In the genomic region with DNA sequence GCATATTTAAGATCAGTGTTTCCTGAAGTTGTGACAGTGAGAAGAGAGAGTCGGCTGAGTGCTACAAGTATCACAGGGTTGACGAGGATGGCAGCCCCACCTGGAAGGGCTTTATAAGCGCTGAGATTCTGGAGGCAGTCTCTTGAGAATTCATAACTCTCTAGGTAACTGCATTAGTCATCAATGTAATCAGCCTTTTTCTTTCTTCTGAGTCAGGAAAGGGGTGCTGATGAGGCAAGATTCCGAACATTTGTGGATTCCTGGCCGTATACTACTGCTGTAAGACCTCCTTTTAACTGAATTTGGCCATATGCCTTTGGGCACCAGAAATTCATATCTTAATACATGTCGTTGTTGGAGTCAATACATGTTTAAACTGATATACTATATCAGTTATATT, we compare ENCODE assay signal across 1 cellular context.
TF ChIP-seq lines count a peak whose summit lies in the region.

No MANE protein-coding gene starts in this region.

TF ChIP-seq in IMR-90, 13 proteins besides CTCF, POLR2A, EP300 and RAD21:
- TF ChIP-seq FOS (IDR thresholded peaks at IDR 0.05; ENCODE audit: low read depth, low read length), result no peak
- no peak for TF ChIP-seq MXI1 (IDR thresholded peaks at IDR 0.05; ENCODE audit: borderline replicate concordance, low read depth, low read length)
- TF ChIP-seq CEBPB (IDR thresholded peaks at IDR 0.05; ENCODE audit: low read depth, low read length), result peak; percentile 32; the same call in 1 of the 2 replicates
- TF ChIP-seq CHD1 (IDR thresholded peaks at IDR 0.05; ENCODE audit: low read depth, low read length), result no peak
- no peak for TF ChIP-seq SMC3 (IDR thresholded peaks at IDR 0.05; ENCODE audit: low read depth, low read length)
- peak; percentile 59 for TF ChIP-seq MAFK (IDR thresholded peaks at IDR 0.05; ENCODE audit: low read depth, low read length)
- no peak for TF ChIP-seq BHLHE40 (IDR thresholded peaks at IDR 0.05; ENCODE audit: low read depth, low read length)
